26 cellular contexts compared by ENCODE assay signal in genomic region chr9:30362368-30362767, GRCh38.
"Had no signal": no experiment of that assay in that cellular context is flagged by ENCODE, and none has a peak within 500 bp of the region (broad histone marks: within the 10 kb centered on the region; RNA-seq: fewer than 3 reads in every experiment).

No MANE protein-coding gene starts in this region.

- ATAC-seq: natural killer cell; psoas muscle; right cardiac atrium; right lobe of liver; stimulated activated memory B cell treated with anti-CD40 and anti-IgM and Interleukin-4, amounts not matched to agents 10 μg/mL and 1 μg/mL and 100 μg/mL, for 72 hours; stimulated activated naive CD8-positive, alpha-beta T cell treated with anti-CD3 and anti-CD28 coated beads, Interleukin-15, amount 100 ng/mL, for 72 hours; stimulated activated naive CD8-positive, alpha-beta T cell treated with anti-CD3 and anti-CD28 coated beads, Interleukin-15, Interleukin-2, amounts not matched to agents 100 U/mL and 50 U/mL, for 24 hours; upper lobe of right lung had no signal

- H3K9ac ChIP-seq: neural progenitor cell, parathyroid adenoma had no signal

- H3K36me3 ChIP-seq: neural progenitor cell, ovary, right lobe of liver, sigmoid colon, suprapubic skin, tibial artery, transverse colon, upper lobe of right lung, uterus had no signal

- H3K79me2 ChIP-seq: parathyroid adenoma had no signal

- H3K4me1 ChIP-seq: neural progenitor cell, parathyroid adenoma, psoas muscle, right lobe of liver, sigmoid colon, suprapubic skin, testis, tibial artery, transverse colon, upper lobe of right lung, uterus had no signal

- FAIRE-seq: small intestine had no signal

- H2AFZ ChIP-seq: neural progenitor cell, parathyroid adenoma had no signal

- H3K4me3 ChIP-seq: neural progenitor cell, ovary, psoas muscle, right lobe of liver, sigmoid colon, suprapubic skin, testis, tibial artery, transverse colon, upper lobe of right lung, uterus had no signal

- H3K27me3 ChIP-seq: neural progenitor cell, right lobe of liver, sigmoid colon, suprapubic skin, testis, tibial artery, transverse colon, upper lobe of right lung, uterus had no signal

- H3K9me3 ChIP-seq: ovary, psoas muscle, right lobe of liver, sigmoid colon, suprapubic skin, testis, tibial artery, transverse colon, upper lobe of right lung, uterus had no signal

- H3K27ac ChIP-seq: neural progenitor cell, ovary, parathyroid adenoma, psoas muscle, right lobe of liver, sigmoid colon, suprapubic skin, testis, tibial artery, transverse colon, upper lobe of right lung, uterus had no signal

- H3K4me2 ChIP-seq: neural progenitor cell had no signal

- DNase-seq: natural killer cell; occipital lobe; ovary; posterior cingulate gyrus; psoas muscle; right cardiac atrium; right lobe of liver; sigmoid colon; small intestine; stimulated activated CD4-positive, alpha-beta T cell treated with anti-CD3 and anti-CD28 coated beads, Interleukin-1b, Interleukin-23, amount 100 ng/mL, for 48 hours; stimulated activated CD4-positive, alpha-beta T cell treated with anti-CD3 and anti-CD28 coated beads, Interleukin-4, amount 100 ng/mL, for 1 hour; stimulated activated CD4-positive, alpha-beta T cell treated with anti-CD3 and anti-CD28 coated beads, Interleukin-4, amount 100 ng/mL, for 4 hours; stimulated activated CD8-positive, alpha-beta memory T cell treated with anti-CD3 and anti-CD28 coated beads, Interleukin-4, amount 100 ng/mL, for 48 hours; stimulated activated naive CD4-positive, alpha-beta T cell; stimulated activated naive CD8-positive, alpha-beta T cell treated with anti-CD3 and anti-CD28 coated beads, Interleukin-15, amount 100 ng/mL, for 72 hours; stimulated activated naive CD8-positive, alpha-beta T cell treated with anti-CD3 and anti-CD28 coated beads, Interleukin-15, Interleukin-2, amounts not matched to agents 100 U/mL and 50 U/mL, for 24 hours; substantia nigra; testis; tibial artery; transverse colon; upper lobe of right lung; uterus had no signal
